8 cellular contexts compared by ENCODE assay signal in the genomic region with DNA sequence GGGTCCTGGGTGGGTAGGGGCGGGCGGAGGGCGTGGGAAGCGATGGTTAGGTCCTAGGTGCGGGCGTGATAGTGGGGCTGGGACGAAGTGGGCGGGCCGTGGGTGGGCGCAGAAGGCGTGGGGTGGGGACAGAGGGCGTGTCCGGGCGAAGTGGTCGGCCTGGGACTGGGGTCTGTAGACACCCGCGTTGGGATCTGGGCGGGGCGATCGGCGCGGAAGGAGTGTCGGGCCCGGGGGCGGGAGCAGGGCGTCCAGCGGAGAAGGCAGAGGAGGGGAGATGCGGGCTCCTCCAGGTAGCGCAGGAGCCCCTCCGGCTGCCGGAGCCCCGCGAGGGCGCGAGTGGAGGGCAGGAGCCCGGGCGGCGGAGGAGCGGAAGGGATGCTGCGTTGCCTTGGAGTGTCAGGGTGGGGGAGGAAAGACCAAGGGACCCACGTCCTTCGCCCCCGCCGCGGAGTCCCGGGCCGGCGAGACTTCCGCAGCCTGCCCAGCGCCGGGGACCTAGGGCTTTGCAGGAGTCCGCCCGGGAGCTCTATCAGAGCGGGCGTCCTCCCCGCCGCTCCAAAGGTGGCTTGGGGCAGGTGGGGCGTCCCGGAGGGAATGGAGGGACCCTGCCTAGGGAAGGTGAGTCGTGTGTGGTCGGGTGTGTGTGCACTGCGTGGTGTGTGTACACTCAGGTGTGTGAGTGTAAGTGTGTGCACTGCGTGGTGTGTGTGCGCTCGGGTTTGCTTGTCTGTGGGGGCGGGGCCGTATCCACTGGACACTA. TPM values are rescaled to one million over a fixed set of nuclear protein-coding genes. Genes with fewer than 3 reads are reported as not detected.
DNase-seq lines count a peak whose midpoint lies in the region; ATAC-seq and TF ChIP-seq lines count a peak whose summit lies in the region.

No MANE protein-coding gene starts in this region.

- no peaks in the 10 kb centered on the region for H3K9me3 ChIP-seq in CD8-positive, alpha-beta T cell (ENCODE audit: low read length)
- no peaks in the 10 kb centered on the region for H3K9me3 ChIP-seq in sigmoid colon

- TF ChIP-seq POLR2A in sigmoid colon (IDR thresholded peaks at IDR 0.05), result no peak

- peak; percentile 56 for ATAC-seq in CD8-positive, alpha-beta T cell
- peak; percentile 67 for ATAC-seq in GM18909 (IDR thresholded peaks at IDR 0.05; ENCODE audit: poor library complexity, unreplicated experiment)
- peak; percentile 61 for ATAC-seq in HG03066 (IDR thresholded peaks at IDR 0.05; ENCODE audit: low read depth, unreplicated experiment)

- CTCF ChIA-PET in CD8-positive, alpha-beta T cell (lab: Charles Lee), result interaction anchor here (0.9 to 2.1 kb wide), 7 partner anchors 15 to 162 kb away, joined by 3 to 7 read pairs (median 4); no protein-coding TSS in a partner anchor
- CTCF ChIA-PET in activated naive CD4-positive, alpha-beta T cell treated with anti-CD3 and anti-CD28 coated beads, Interleukin-2, amount 10 ng/mL, durations not matched to agents 7 days and 5 days (lab: Charles Lee), result interaction anchor here (1.0 to 1.1 kb wide), 2 partner anchors 23 to 26 kb away, joined by 3 to 4 read pairs; no protein-coding TSS in a partner anchor

- H3K27ac Mint-ChIP-seq in CD8-positive, alpha-beta T cell, result peak overlapping the region; percentile 32
- H3K27ac Mint-ChIP-seq in activated naive CD4-positive, alpha-beta T cell treated with anti-CD3 and anti-CD28 coated beads, Interleukin-2, amount 10 ng/mL, durations not matched to agents 7 days and 5 days, result peak overlapping the region; percentile 80

- no peaks in the 10 kb centered on the region for H3K27me3 ChIP-seq in CD8-positive, alpha-beta T cell (ENCODE audit: insufficient read depth, low read length)
- no peaks in the 10 kb centered on the region for H3K27me3 ChIP-seq in sigmoid colon

- peak overlapping the region; percentile 71 for H3K4me3 ChIP-seq in CD8-positive, alpha-beta T cell (ENCODE audit: low read depth, low read length)
- H3K4me3 ChIP-seq in sigmoid colon, result peak overlapping the region; percentile 50 to 61 (median 54)

- H3K4me1 ChIP-seq in CD8-positive, alpha-beta T cell (ENCODE audit: insufficient read depth, low read length), result peaks cover 21% of the 10 kb centered on the region
- H3K4me1 ChIP-seq in sigmoid colon, result peaks cover 0 to 29% (median 20%) of the 10 kb centered on the region in 4 donors

- H3K27ac ChIP-seq in CD8-positive, alpha-beta T cell (ENCODE audit: low read depth, low read length), result peak overlapping the region; percentile 23
- H3K27ac ChIP-seq in sigmoid colon, result peak overlapping the region; percentile 71 to 84 (median 80)

- no peak for TF ChIP-seq EP300 in sigmoid colon (IDR thresholded peaks at IDR 0.05)

- H3K4me3 Mint-ChIP-seq in CD8-positive, alpha-beta T cell, result peak overlapping the region; percentile 83
- peak overlapping the region; percentile 80 for H3K4me3 Mint-ChIP-seq in activated naive CD4-positive, alpha-beta T cell treated with anti-CD3 and anti-CD28 coated beads, Interleukin-2, amount 10 ng/mL, durations not matched to agents 7 days and 5 days

- DNase-seq in CD8-positive, alpha-beta T cell, result no peak
- peak; percentile 75 for DNase-seq in NCI-H2227 treated with DMSO at 0.1 percent for 48 hours (lab: John Stamatoyannopoulos, UW)
- peak; percentile 90 for DNase-seq in activated naive CD4-positive, alpha-beta T cell treated with anti-CD3 and anti-CD28 coated beads, Interleukin-2, amount 10 ng/mL, durations not matched to agents 7 days and 5 days
- peak; percentile 32 for DNase-seq in hepatic stellate cell (ENCODE audit: low spot score)
- DNase-seq in sigmoid colon, result peak; percentile 91
- no peak for DNase-seq in midbrain (lab: John Stamatoyannopoulos, UW)

- H3K36me3 Mint-ChIP-seq in CD8-positive, alpha-beta T cell, result no peaks in the 10 kb centered on the region
- no peaks in the 10 kb centered on the region for H3K36me3 Mint-ChIP-seq in activated naive CD4-positive, alpha-beta T cell treated with anti-CD3 and anti-CD28 coated beads, Interleukin-2, amount 10 ng/mL, durations not matched to agents 7 days and 5 days

- intact Hi-C loops in CD8-positive, alpha-beta T cell (cut with DNase I, micrococcal nuclease), result loop anchor here (1.0 to 5.0 kb wide), 12 partner anchors 14 to 851 kb away; partner anchors contain the start of genes ARF1 (in 2 of the 2), JMJD4 (in 2 of the 2), SNAP47 (in 2 of the 2) and C1orf35 (in 1 of the 2)
- intact Hi-C loops in sigmoid colon (cut with DNase I), result loop anchor here (1.0 kb wide), 2 partner anchors 99 to 160 kb away; no protein-coding TSS in a partner anchor

- 1% methylated on average over 67 of the region's 67 CpGs for WGBS in sigmoid colon, 2 donors

- H3K27me3 Mint-ChIP-seq in CD8-positive, alpha-beta T cell (ENCODE audit: low read depth), result no peaks in the 10 kb centered on the region
- peaks cover 48% of the 10 kb centered on the region for H3K27me3 Mint-ChIP-seq in activated naive CD4-positive, alpha-beta T cell treated with anti-CD3 and anti-CD28 coated beads, Interleukin-2, amount 10 ng/mL, durations not matched to agents 7 days and 5 days

- H3K9me3 Mint-ChIP-seq in CD8-positive, alpha-beta T cell, result no peaks in the 10 kb centered on the region
- H3K9me3 Mint-ChIP-seq in activated naive CD4-positive, alpha-beta T cell treated with anti-CD3 and anti-CD28 coated beads, Interleukin-2, amount 10 ng/mL, durations not matched to agents 7 days and 5 days, result no peaks in the 10 kb centered on the region

- peaks cover 21% of the 10 kb centered on the region for H3K4me1 Mint-ChIP-seq in CD8-positive, alpha-beta T cell (ENCODE audit: low read depth)
- peaks cover 18% of the 10 kb centered on the region for H3K4me1 Mint-ChIP-seq in activated naive CD4-positive, alpha-beta T cell treated with anti-CD3 and anti-CD28 coated beads, Interleukin-2, amount 10 ng/mL, durations not matched to agents 7 days and 5 days

- no peak for TF ChIP-seq CTCF in CD8-positive, alpha-beta T cell (IDR thresholded peaks at IDR 0.05)
- TF ChIP-seq CTCF in sigmoid colon (IDR thresholded peaks at IDR 0.05), result no peak

- H3K36me3 ChIP-seq in CD8-positive, alpha-beta T cell (ENCODE audit: insufficient read depth, low read length), result no peaks in the 10 kb centered on the region
- no peaks in the 10 kb centered on the region for H3K36me3 ChIP-seq in sigmoid colon

- POLR2A ChIA-PET in CD8-positive, alpha-beta T cell (lab: Charles Lee), result interaction anchor here (1.0 to 1.9 kb wide), 9 partner anchors 8 to 1726 kb away, joined by 3 to 24 read pairs (median 4); partner anchors contain the start of gene H3-3A

RNA-seq across cellular contexts. Expression of gene PRSS38, which starts 27.0 kb away (rescaled TPM):
- total RNA-seq in CD8-positive, alpha-beta T cell, result not detected
- total RNA-seq in sigmoid colon, result not detected
- polyA plus RNA-seq in sigmoid colon, result not detected

RNA-seq across cellular contexts. Expression of gene SNAP47, which starts 53.2 kb away (rescaled TPM):
- total RNA-seq in CD8-positive, alpha-beta T cell, result 10 to 100 TPM; 11.0 to 13.8 TPM
- 10 to 100 TPM; 33.9 to 51.6 (median 35.8) TPM for total RNA-seq in sigmoid colon
- 10 to 100 TPM; 13.8 to 19.9 (median 17.1) TPM for polyA plus RNA-seq in sigmoid colon

RNA-seq across cellular contexts. Expression of gene JMJD4, which starts 53.4 kb away (rescaled TPM):
- 1 to 10 TPM; 7.4 to 9.5 TPM for total RNA-seq in CD8-positive, alpha-beta T cell
- total RNA-seq in sigmoid colon, result 10 to 100 TPM; 13.8 to 20.5 (median 14.8) TPM
- polyA plus RNA-seq in sigmoid colon, result 10 to 100 TPM in 1 of 3 donors, 1 to 10 TPM in 2; 7.8 to 13.5 (median 8.8) TPM

Comparison
In these comparisons a context has a peak if more than half of its experiments do, and no peak if none do; other contexts are left out.
1. DNase-seq: peak in NCI-H2227 treated with DMSO at 0.1 percent for 48 hours (single experiment), activated naive CD4-positive, alpha-beta T cell treated with anti-CD3 and anti-CD28 coated beads, Interleukin-2, amount 10 ng/mL, durations not matched to agents 7 days and 5 days (single experiment), hepatic stellate cell (single experiment) and sigmoid colon (single experiment); none in CD8-positive, alpha-beta T cell (0 of 7) and midbrain (single experiment).
2. Peak in every context shown above with its lines, with median percentiles within 50 percentile points of each other: ATAC-seq.